ENCODE assay signal across 8 cellular contexts in genomic region chr14:24300326-24300980, GRCh38. TPM values are rescaled to one million over a fixed set of nuclear protein-coding genes. Genes with fewer than 3 reads are reported as not detected.
DNase-seq lines count a peak whose midpoint lies in the region; ATAC-seq and TF ChIP-seq lines count a peak whose summit lies in the region.

No MANE protein-coding gene starts in this region.

- peaks cover 32% of the 10 kb centered on the region for H3K36me3 ChIP-seq in BE2C
- peaks cover 34% of the 10 kb centered on the region; the same call in 1 of the 2 replicates for H3K36me3 ChIP-seq in Loucy (ENCODE audit: insufficient read depth, low read length)
- H3K36me3 ChIP-seq in ectodermal cell (ENCODE audit: control insufficient read depth, insufficient read depth, low read length), result peaks cover 38% of the 10 kb centered on the region

- H3K27me3 ChIP-seq in BE2C, result no peaks in the 10 kb centered on the region
- no peaks in the 10 kb centered on the region for H3K27me3 ChIP-seq in Loucy (ENCODE audit: insufficient read depth, low read length, poor library complexity, severe bottlenecking)
- H3K27me3 ChIP-seq in ectodermal cell (ENCODE audit: control insufficient read depth, insufficient read depth, low read length, poor library complexity, severe bottlenecking), result no peaks in the 10 kb centered on the region

- peak overlapping the region; percentile 97; the same call in 1 of the 2 replicates for H2AFZ ChIP-seq in Loucy (ENCODE audit: low read length)

- H3K9me3 ChIP-seq in BE2C, result no peaks in the 10 kb centered on the region
- H3K9me3 ChIP-seq in Loucy (ENCODE audit: insufficient read depth, low read depth, low read length), result no peaks in the 10 kb centered on the region
- no peaks in the 10 kb centered on the region for H3K9me3 ChIP-seq in ectodermal cell (ENCODE audit: control insufficient read depth, low read length)

- H3K4me3 Mint-ChIP-seq in natural killer cell, result peak overlapping the region; percentile 91

- H3K79me2 ChIP-seq in Loucy (ENCODE audit: insufficient read depth, low read length), result peaks cover 24% of the 10 kb centered on the region

- H3K9me2 ChIP-seq in Loucy (replicated peaks; ENCODE audit: low read depth, low read length), result no peaks in the 10 kb centered on the region

- no peaks in the 10 kb centered on the region for H3K27me3 Mint-ChIP-seq in natural killer cell (ENCODE audit: low read depth in 2 of 2)

- peak overlapping the region; percentile 79 for H3K4me3 ChIP-seq in BE2C (ENCODE audit: low read depth, low read length)
- H3K4me3 ChIP-seq in Loucy (ENCODE audit: low read length, poor library complexity, severe bottlenecking), result peak overlapping the region; percentile 99
- H3K4me3 ChIP-seq in ectodermal cell (ENCODE audit: insufficient read depth, low read depth, low read length), result peak overlapping the region; percentile 92

- 43% methylated on average over 16 of the region's 16 CpGs for WGBS in ectodermal cell, 2 experiments

- intact Hi-C loops in natural killer cell (cut with micrococcal nuclease), result loop anchor here (1.0 kb wide), 1 partner anchor 10 kb away; the partner anchor contains the start of gene LTB4R2

- H3K4me1 Mint-ChIP-seq in natural killer cell, result peaks cover 42 to 55% of the 10 kb centered on the region in 2 donors

- H3K9ac ChIP-seq in Loucy (ENCODE audit: low read depth, low read length, poor library complexity, severe bottlenecking), result peak overlapping the region; percentile 92

- no peaks in the 10 kb centered on the region for H3K4me1 ChIP-seq in BE2C
- peaks cover 41% of the 10 kb centered on the region for H3K4me1 ChIP-seq in Loucy (ENCODE audit: insufficient read depth, low read length, poor library complexity, severe bottlenecking)
- peaks cover 7% of the 10 kb centered on the region for H3K4me1 ChIP-seq in ectodermal cell (ENCODE audit: control insufficient read depth, insufficient read depth, low read length)

- peak overlapping the region; percentile 99 for H3K4me2 ChIP-seq in Loucy (ENCODE audit: low read depth, low read length, poor library complexity, severe bottlenecking)

- H3K27ac Mint-ChIP-seq in natural killer cell, result peak overlapping the region; percentile 91 to 92

- H3K36me3 Mint-ChIP-seq in natural killer cell, result peaks cover 14% of the 10 kb centered on the region

- H3F3A ChIP-seq in Loucy (ENCODE audit: low read depth), result no peaks in the 10 kb centered on the region

- DNase-seq in BE2C, result no peak
- DNase-seq in natural killer cell, result no peak

- H4K20me1 ChIP-seq in Loucy (ENCODE audit: insufficient read depth, low read length, poor library complexity, severe bottlenecking), result peaks cover 10% of the 10 kb centered on the region

- TF ChIP-seq CTCF in BE2C (IDR thresholded peaks at IDR 0.05; ENCODE audit: low read depth, low read length) (no peak), Loucy (conservative IDR thresholded peaks at IDR 0.05; ENCODE audit: low read length) (no peak), natural killer cell (IDR thresholded peaks at IDR 0.05) (no peak)

- no peaks in the 10 kb centered on the region for H3K9me3 Mint-ChIP-seq in natural killer cell

- no peak for ATAC-seq in natural killer cell
- ATAC-seq in GM18520 (IDR thresholded peaks at IDR 0.05; ENCODE audit: unreplicated experiment), result no peak
- ATAC-seq in GM19463 (IDR thresholded peaks at IDR 0.05; ENCODE audit: unreplicated experiment), result no peak
- ATAC-seq in HG03039 (IDR thresholded peaks at IDR 0.05; ENCODE audit: unreplicated experiment), result no peak
- ATAC-seq in GM19351 (IDR thresholded peaks at IDR 0.05; ENCODE audit: unreplicated experiment), result no peak

- H3K27ac ChIP-seq in ectodermal cell (ENCODE audit: insufficient read depth, low read depth, low read length, poor library complexity, severe bottlenecking), result no peak overlapping the region

RNA-seq across cellular contexts. Expression of gene NOP9, which starts 0.8 kb away (rescaled TPM):
- 46.3 TPM for polyA plus RNA-seq in BE2C (2012; ENCODE audit: insufficient read depth, insufficient read length, low read depth)
- 26.1 TPM for polyA plus RNA-seq in ectodermal cell (2013, experiment 1 of 4)
- 28.6 TPM for polyA plus RNA-seq in ectodermal cell (2013, experiment 2 of 4)
- polyA plus RNA-seq in ectodermal cell (2013, experiment 3 of 4), result 19.4 TPM
- 20.6 TPM for polyA plus RNA-seq in ectodermal cell (2013, experiment 4 of 4)
- total RNA-seq in natural killer cell, result 10 to 100 TPM; 34.9 to 47.8 (median 39.2) TPM

RNA-seq across cellular contexts. Expression of gene DHRS1, which starts 0.9 kb away (rescaled TPM):
- polyA plus RNA-seq in BE2C (2012; ENCODE audit: insufficient read depth, insufficient read length, low read depth), result 5.3 TPM
- polyA plus RNA-seq in ectodermal cell (2013, experiment 1 of 4), result 26.9 TPM
- polyA plus RNA-seq in ectodermal cell (2013, experiment 2 of 4), result 22.6 TPM
- polyA plus RNA-seq in ectodermal cell (2013, experiment 3 of 4), result 19.0 TPM
- 24.3 TPM for polyA plus RNA-seq in ectodermal cell (2013, experiment 4 of 4)
- 10 to 100 TPM; 39.8 to 59.0 (median 43.3) TPM for total RNA-seq in natural killer cell

RNA-seq across cellular contexts. Expression of gene CIDEB, which starts 7.3 kb away (rescaled TPM):
- 9.7 TPM for polyA plus RNA-seq in BE2C (2012; ENCODE audit: insufficient read depth, insufficient read length, low read depth)
- not detected for polyA plus RNA-seq in ectodermal cell (2013, experiment 1 of 4)
- not detected for polyA plus RNA-seq in ectodermal cell (2013, experiment 2 of 4)
- not detected for polyA plus RNA-seq in ectodermal cell (2013, experiment 3 of 4)
- polyA plus RNA-seq in ectodermal cell (2013, experiment 4 of 4), result not detected
- total RNA-seq in natural killer cell, result 10 to 100 TPM; 40.0 to 59.6 (median 46.6) TPM

RNA-seq across cellular contexts. Expression of gene LTB4R2, which starts 9.5 kb away (rescaled TPM):
- polyA plus RNA-seq in BE2C (2012; ENCODE audit: insufficient read depth, insufficient read length, low read depth), result 55.5 TPM
- 6.2 TPM for polyA plus RNA-seq in ectodermal cell (2013, experiment 1 of 4)
- polyA plus RNA-seq in ectodermal cell (2013, experiment 2 of 4), result 6.7 TPM
- 5.9 TPM for polyA plus RNA-seq in ectodermal cell (2013, experiment 3 of 4)
- 5.7 TPM for polyA plus RNA-seq in ectodermal cell (2013, experiment 4 of 4)
- total RNA-seq in natural killer cell, result 10 to 100 TPM; 27.6 to 40.5 (median 37.4) TPM

RNA-seq across cellular contexts. Expression of gene LTB4R, which starts 10.8 kb away (rescaled TPM):
- polyA plus RNA-seq in BE2C (2012; ENCODE audit: insufficient read depth, insufficient read length, low read depth), result 103 TPM
- 7.4 TPM for polyA plus RNA-seq in ectodermal cell (2013, experiment 1 of 4)
- 7.6 TPM for polyA plus RNA-seq in ectodermal cell (2013, experiment 2 of 4)
- polyA plus RNA-seq in ectodermal cell (2013, experiment 3 of 4), result 6.4 TPM
- polyA plus RNA-seq in ectodermal cell (2013, experiment 4 of 4), result 7.9 TPM
- total RNA-seq in natural killer cell, result 10 to 100 TPM; 33.5 to 55.7 (median 49.7) TPM
